16 cellular contexts compared by ENCODE assay signal in genomic region chr13:47334173-47334572, GRCh38.
DNase-seq lines count a peak whose midpoint lies in the region; TF ChIP-seq lines count a peak whose summit lies in the region.
"Had no signal": no experiment of that assay in that cellular context is flagged by ENCODE, and none has a peak within 500 bp of the region (broad histone marks: within the 10 kb centered on the region; RNA-seq: fewer than 3 reads in every experiment).

No MANE protein-coding gene starts in this region.

- H3K27me3 ChIP-seq in AG04450 (ENCODE audit: control insufficient read depth, insufficient read depth, low read length) (no peaks in the 10 kb centered on the region), esophagus squamous epithelium (no peaks in the 10 kb centered on the region)
- H3K27me3 ChIP-seq: BLaER1 had no signal

- H3K4me3 ChIP-seq in AG04450 (ENCODE audit: low read depth, low read length) (no peak overlapping the region), epithelial cell of proximal tubule (ENCODE audit: low read depth, low read length) (no peak overlapping the region), esophagus squamous epithelium (no peak overlapping the region)
- H3K4me3 ChIP-seq: BLaER1, coronary artery had no signal

- POLR2A ChIA-PET in AG04450 (lab: Yijun Ruan, JAX): no interaction called here

- peak overlapping the region; percentile 57 for H3K4me3 Mint-ChIP-seq in HFFc6
- H3K4me3 Mint-ChIP-seq: nephron progenitor cell had no signal

- intact Hi-C loops in esophagus squamous epithelium (cut with DNase I): no loop called here

- H3K27ac ChIP-seq in AG04450 (ENCODE audit: low read depth, low read length) (peak overlapping the region; percentile 47), esophagus squamous epithelium (peak overlapping the region in 2 of 4 donors; percentile 25 to 43)
- H3K27ac ChIP-seq: BLaER1, coronary artery had no signal

- H3K9me3 Mint-ChIP-seq in HFFc6: peaks cover 7% of the 10 kb centered on the region; the same call in 1 of the 2 replicates

- TF ChIP-seq POLR2A in esophagus squamous epithelium (IDR thresholded peaks at IDR 0.05): no peak

- H3K27me3 Mint-ChIP-seq in HFFc6 (ENCODE audit: insufficient read depth): no peaks in the 10 kb centered on the region

- no peaks in the 10 kb centered on the region for H3K4me1 ChIP-seq in esophagus squamous epithelium
- H3K4me1 ChIP-seq: BLaER1 had no signal

- no peak for TF ChIP-seq CTCF in AG04450 (IDR thresholded peaks at IDR 0.05; ENCODE audit: low read depth, low read length)
- no peak for TF ChIP-seq CTCF in HFFc6 (IDR thresholded peaks at IDR 0.05)
- no peak for TF ChIP-seq CTCF in epithelial cell of proximal tubule (conservative IDR thresholded peaks at IDR 0.05; ENCODE audit: low read depth, low read length)
- no peak for TF ChIP-seq CTCF in esophagus squamous epithelium (IDR thresholded peaks at IDR 0.05)

- peaks cover 5% of the 10 kb centered on the region; the same call in 1 of the 2 replicates for H3K36me3 Mint-ChIP-seq in HFFc6 (ENCODE audit: low read depth)

- no peaks in the 10 kb centered on the region for H3K36me3 ChIP-seq in esophagus squamous epithelium
- H3K36me3 ChIP-seq: BLaER1 had no signal

- peaks cover 38% of the 10 kb centered on the region; the same call in 1 of the 2 replicates for H3K4me1 Mint-ChIP-seq in HFFc6 (ENCODE audit: low read depth)

- no peaks in the 10 kb centered on the region for H3K9me3 ChIP-seq in AG04450 (ENCODE audit: control insufficient read depth, insufficient read depth, low read length)
- no peaks in the 10 kb centered on the region for H3K9me3 ChIP-seq in esophagus squamous epithelium
- H3K9me3 ChIP-seq: BLaER1 had no signal

- 74% methylated on average over 3 of the region's 3 CpGs for WGBS in esophagus squamous epithelium, 2 donors

- peak; percentile 64 for DNase-seq in AG04450 (ENCODE audit: low read depth, low spot score)
- DNase-seq in HFFc6: peak; percentile 85
- DNase-seq in epithelial cell of proximal tubule (ENCODE audit: low read depth): peak; percentile 15
- peak; percentile 44 for DNase-seq in non-pigmented ciliary epithelial cell (ENCODE audit: low read depth)
- no peak for DNase-seq in MV-4-11 (lab: John Stamatoyannopoulos, UW)
- DNase-seq in esophagus squamous epithelium (lab: John Stamatoyannopoulos, UW): no peak
- DNase-seq in stimulated activated CD4-positive, alpha-beta T cell treated with anti-CD3 and anti-CD28 coated beads, Interleukin-12 subunit alpha, Interleukin-12 subunit beta, amount 100 ng/mL, for 4 hours: no peak
- DNase-seq in amniotic stem cell (lab: John Stamatoyannopoulos, UW): no peak
- DNase-seq: activated naive CD4-positive, alpha-beta T cell treated with anti-CD3 and anti-CD28 coated beads, Interleukin-2, amount 50 U/mL, for 16 hours; left cardiac atrium; NCI-H1436 treated with DMSO at 0.1 percent for 48 hours; NCI-H82; nephron progenitor cell; SIG-M5 had no signal

- H3K27ac Mint-ChIP-seq in HFFc6: peak overlapping the region; percentile 88
- H3K27ac Mint-ChIP-seq: nephron progenitor cell had no signal

- CTCF ChIA-PET in AG04450 (lab: Charles Lee): no interaction called here

Comparison
In these comparisons a context has a peak if more than half of its experiments do, and no peak if none do; other contexts are left out.
1. DNase-seq: peak in AG04450 (single experiment), HFFc6 (single experiment), epithelial cell of proximal tubule (single experiment) and non-pigmented ciliary epithelial cell (single experiment); none in MV-4-11 (single experiment), esophagus squamous epithelium (single experiment), stimulated activated CD4-positive, alpha-beta T cell treated with anti-CD3 and anti-CD28 coated beads, Interleukin-12 subunit alpha, Interleukin-12 subunit beta, amount 100 ng/mL, for 4 hours (single experiment) and amniotic stem cell (single experiment).